In the genomic region with DNA sequence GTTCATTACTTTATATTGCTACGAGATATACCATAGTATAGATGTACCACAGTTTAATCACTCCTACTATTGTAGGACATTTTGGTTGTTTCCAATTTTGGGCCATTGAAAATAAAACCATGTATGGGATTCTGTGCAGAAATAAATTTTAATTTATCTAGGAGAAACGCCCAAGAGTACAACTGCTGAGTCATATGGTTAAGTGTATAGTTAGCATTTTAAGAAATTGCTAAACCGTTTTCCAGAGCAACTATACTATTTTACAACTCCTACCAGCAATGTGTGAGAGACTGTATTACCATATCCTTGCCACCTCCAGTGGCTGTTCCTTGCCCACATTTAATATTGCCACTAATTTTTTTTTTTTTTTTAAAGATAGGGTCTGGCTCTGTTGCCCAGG, we compare ENCODE assay signal across 24 cellular contexts.
"Had no signal": no experiment of that assay in that cellular context is flagged by ENCODE, and none has a peak within 500 bp of the region (broad histone marks: within the 10 kb centered on the region; RNA-seq: fewer than 3 reads in every experiment).

No MANE protein-coding gene starts in this region.

- ATAC-seq: psoas muscle; right cardiac atrium; right lobe of liver; stimulated activated effector memory CD8-positive, alpha-beta T cell treated with anti-CD3 and anti-CD28 coated beads, Interleukin-12 subunit alpha, Interleukin-12 subunit beta, amount 100 ng/mL, for 72 hours; stimulated activated naive B cell treated with anti-CD40 and anti-IgM and Interleukin-4, amounts not matched to agents 10 μg/mL and 1 μg/mL and 100 μg/mL, for 72 hours had no signal

- H3K4me3 ChIP-seq: neural progenitor cell, ovary, psoas muscle, right lobe of liver, sigmoid colon, stomach, thoracic aorta, thyroid gland, tibial nerve, upper lobe of left lung, vagina had no signal

- H3K4me2 ChIP-seq: neural progenitor cell had no signal

- H3K4me1 ChIP-seq: neural progenitor cell, parathyroid adenoma, psoas muscle, right lobe of liver, thyroid gland, vagina had no signal

- H3K9ac ChIP-seq: neural progenitor cell, parathyroid adenoma had no signal

- DNase-seq: occipital lobe; ovary; posterior cingulate gyrus; psoas muscle; right cardiac atrium; right lobe of liver; sigmoid colon; small intestine; stimulated activated CD4-positive, alpha-beta T cell treated with anti-CD3 and anti-CD28 coated beads, Interleukin-15, amount 100 ng/mL, for 24 hours; stimulated activated CD4-positive, alpha-beta T cell treated with anti-CD3 and anti-CD28 coated beads, Interleukin-2, amount 100 ng/mL, for 24 hours; stimulated activated CD4-positive, alpha-beta T cell treated with anti-CD3 and anti-CD28 coated beads, Interleukin-2, amount 100 ng/mL, for 48 hours; stimulated activated CD4-positive, alpha-beta T cell treated with anti-CD3 and anti-CD28 coated beads, Interleukin-4, amount 100 ng/mL, for 24 hours; stimulated activated naive B cell treated with anti-CD40 and anti-IgM and Interleukin-4, amounts not matched to agents 10 μg/mL and 1 μg/mL and 100 μg/mL, for 72 hours; stimulated activated naive CD4-positive, alpha-beta T cell treated with Interleukin-2 at 50 U/mL for 16 hours; stomach; thyroid gland; trophoblast cell; upper lobe of left lung had no signal

- H3K27me3 ChIP-seq: neural progenitor cell, ovary, right lobe of liver, sigmoid colon, stomach, thyroid gland, tibial nerve, upper lobe of left lung, vagina had no signal

- H2AFZ ChIP-seq: neural progenitor cell, parathyroid adenoma had no signal

- H3K36me3 ChIP-seq: neural progenitor cell, ovary, right lobe of liver, sigmoid colon, stomach, thoracic aorta, thyroid gland, tibial nerve, upper lobe of left lung, vagina had no signal

- H3K9me3 ChIP-seq: ovary, psoas muscle, right lobe of liver, stomach, thoracic aorta, thyroid gland, tibial nerve, upper lobe of left lung, vagina had no signal

- H3K79me2 ChIP-seq: parathyroid adenoma had no signal

- H3K27ac ChIP-seq: neural progenitor cell, ovary, parathyroid adenoma, psoas muscle, right lobe of liver, sigmoid colon, stomach, thoracic aorta, thyroid gland, tibial nerve, upper lobe of left lung, vagina had no signal
